1 cellular context compared by ENCODE assay signal in the genomic region with DNA sequence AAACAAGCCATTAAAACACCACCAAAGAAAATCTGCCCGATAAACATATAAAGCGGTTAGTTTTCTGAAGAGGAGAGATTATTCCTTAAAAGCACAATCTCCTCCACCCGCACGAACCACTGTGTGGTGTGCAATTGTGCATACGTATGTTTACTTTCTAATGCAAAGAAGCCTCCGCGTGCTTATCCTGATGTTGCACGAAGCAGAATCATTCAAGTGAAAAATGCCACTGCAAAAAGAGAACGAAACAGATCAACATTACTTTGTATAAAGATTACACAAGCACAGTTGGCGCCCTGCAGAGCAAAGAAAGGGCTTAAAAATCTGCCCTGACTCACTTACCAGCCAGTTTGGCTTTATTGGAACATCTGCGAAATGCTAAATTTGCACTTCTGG.
TF ChIP-seq lines count a peak whose summit lies in the region.

No MANE protein-coding gene starts in this region.

TF ChIP-seq in H1, 55 proteins besides CTCF, POLR2A, EP300 and RAD21 (continued from another document):
- TF ChIP-seq, protein P1, sequence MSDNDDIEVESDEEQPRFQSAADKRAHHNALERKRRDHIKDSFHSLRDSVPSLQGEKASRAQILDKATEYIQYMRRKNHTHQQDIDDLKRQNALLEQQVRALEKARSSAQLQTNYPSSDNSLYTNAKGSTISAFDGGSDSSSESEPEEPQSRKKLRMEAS (IDR thresholded peaks at IDR 0.05), result no peak
- TF ChIP-seq SIN3A (conservative IDR thresholded peaks at IDR 0.05 in 1 of 2, IDR thresholded peaks at IDR 0.05 in 1 of 2; ENCODE audit: low read depth in 1 of 2, low read length in 2 of 2) (no peak), HDAC2 (IDR thresholded peaks at IDR 0.05; ENCODE audit: borderline replicate concordance in 1 of 2, low read depth in 2 of 2, low read length in 2 of 2) (no peak), SIRT6 (IDR thresholded peaks at IDR 0.05; ENCODE audit: low read length) (no peak), CTBP2 (IDR thresholded peaks at IDR 0.05; ENCODE audit: borderline replicate concordance, insufficient read depth, insufficient read length, low read length) (no peak), CHD1 (IDR thresholded peaks at IDR 0.05; ENCODE audit: low read depth, low read length) (no peak), CHD2 (IDR thresholded peaks at IDR 0.05; ENCODE audit: low read length) (no peak)
